ENCODE assay signal across 20 cellular contexts in the genomic region with DNA sequence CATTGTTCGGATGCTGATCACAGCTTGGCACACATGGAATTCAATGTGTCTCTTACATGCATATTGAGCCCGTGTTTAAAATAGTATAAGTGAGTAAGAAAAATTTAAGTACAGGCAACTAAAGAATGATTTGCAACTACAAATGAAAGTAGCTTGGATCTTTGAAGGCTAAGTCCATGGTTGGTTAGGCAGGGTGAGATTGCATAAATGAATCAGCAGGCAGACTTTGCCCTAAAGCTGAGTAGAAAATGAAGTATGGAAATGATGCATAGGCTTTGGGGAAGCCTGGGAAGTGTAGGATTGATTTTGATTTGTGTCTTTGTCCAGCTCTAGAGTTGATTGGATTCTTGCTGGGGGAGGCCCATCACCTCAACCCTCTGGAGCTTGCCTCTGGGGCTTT.
"Had no signal": no experiment of that assay in that cellular context is flagged by ENCODE, and none has a peak within 500 bp of the region (broad histone marks: within the 10 kb centered on the region; RNA-seq: fewer than 3 reads in every experiment).

No MANE protein-coding gene starts in this region.

- H3K4me3 Mint-ChIP-seq: naive thymus-derived CD4-positive, alpha-beta T cell had no signal

- H3K4me1 Mint-ChIP-seq: naive thymus-derived CD4-positive, alpha-beta T cell had no signal

- H3K27me3 ChIP-seq: esophagus squamous epithelium, gastroesophageal sphincter, neutrophil, right atrium auricular region, suprapubic skin, thyroid gland, upper lobe of right lung, vagina had no signal

- H3K9me3 ChIP-seq: esophagus squamous epithelium, gastroesophageal sphincter, neutrophil, psoas muscle, right atrium auricular region, suprapubic skin, thyroid gland, upper lobe of right lung, vagina had no signal

- H3K4me1 ChIP-seq: esophagus squamous epithelium, gastroesophageal sphincter, psoas muscle, right atrium auricular region, suprapubic skin, thyroid gland, upper lobe of right lung, vagina had no signal

- H3K36me3 ChIP-seq: esophagus squamous epithelium, gastroesophageal sphincter, neutrophil, right atrium auricular region, suprapubic skin, thyroid gland, upper lobe of right lung, vagina had no signal

- H3K9me3 Mint-ChIP-seq: naive thymus-derived CD4-positive, alpha-beta T cell had no signal

- H3K36me3 Mint-ChIP-seq: naive thymus-derived CD4-positive, alpha-beta T cell had no signal

- H3K27ac ChIP-seq: epithelial cell of prostate, esophagus squamous epithelium, gastroesophageal sphincter, neutrophil, psoas muscle, right atrium auricular region, suprapubic skin, thyroid gland, upper lobe of right lung, vagina had no signal

- H3K27ac Mint-ChIP-seq: naive thymus-derived CD4-positive, alpha-beta T cell had no signal

- H3K4me3 ChIP-seq: esophagus squamous epithelium, gastroesophageal sphincter, psoas muscle, right atrium auricular region, suprapubic skin, thyroid gland, upper lobe of right lung, vagina had no signal

- DNase-seq: cortex of kidney; effector memory CD4-positive, alpha-beta T cell; esophagus squamous epithelium; foreskin fibroblast; kidney; left colon; mesendoderm; naive thymus-derived CD4-positive, alpha-beta T cell; psoas muscle; small intestine; stimulated activated CD4-positive, alpha-beta T cell treated with anti-CD3 and anti-CD28 coated beads, Interleukin-12 subunit alpha, Interleukin-12 subunit beta, amount 100 ng/mL, for 4 hours; stimulated activated naive CD8-positive, alpha-beta T cell treated with anti-CD3 and anti-CD28 coated beads, Interleukin-15, Interleukin-2, amounts not matched to agents 100 U/mL and 50 U/mL, for 24 hours; thyroid gland; upper lobe of right lung had no signal

- ATAC-seq: gastroesophageal sphincter; left colon; naive thymus-derived CD4-positive, alpha-beta T cell; psoas muscle; stimulated activated naive CD8-positive, alpha-beta T cell treated with anti-CD3 and anti-CD28 coated beads, Interleukin-15, Interleukin-2, amounts not matched to agents 100 U/mL and 50 U/mL, for 24 hours; upper lobe of right lung had no signal
